In genomic region chr17:57995076-57995956, GRCh38 we compare ENCODE assay signal across 8 cellular contexts. TPM values are rescaled to one million over a fixed set of nuclear protein-coding genes. Genes with fewer than 3 reads are reported as not detected.
DNase-seq lines count a peak whose midpoint lies in the region; ATAC-seq lines count a peak whose summit lies in the region.

No MANE protein-coding gene starts in this region.

- H3K4me1 Mint-ChIP-seq in naive B cell: peaks cover 24 to 37% (median 33%) of the 10 kb centered on the region in 3 donors

- H3K27me3 Mint-ChIP-seq in naive B cell: no peaks in the 10 kb centered on the region

- in situ Hi-C loops in ACHN (cut with HindIII; ENCODE audit: low pct_ligation_motif_present, low pct_unique_long_range_greater_than_20kb, low sequenced_read_pairs): no loop called here

- H3K9me3 Mint-ChIP-seq in naive B cell: no peaks in the 10 kb centered on the region

- no peak overlapping the region for H3K4me3 ChIP-seq in esophagus (ENCODE audit: low read depth in 1 of 2, low read length in 2 of 2)

- H3K4me3 Mint-ChIP-seq in naive B cell: peak overlapping the region in 1 of 8 donors; percentile 42

- H3K27ac Mint-ChIP-seq in naive B cell: peak overlapping the region in 4 of 6 donors; percentile 0 to 74 (median 55)

- H3K36me3 Mint-ChIP-seq in naive B cell: no peaks in the 10 kb centered on the region

- H3K27me3 ChIP-seq in esophagus (ENCODE audit: control insufficient read depth in 1 of 2, insufficient read depth in 2 of 2, low read length in 2 of 2): no peaks in the 10 kb centered on the region

- no peaks in the 10 kb centered on the region for H3K36me3 ChIP-seq in esophagus (ENCODE audit: control insufficient read depth in 2 of 2, insufficient read depth in 2 of 2, low read length in 1 of 2)

- DNase-seq in ACHN (peak; percentile 82), HT-29 (ENCODE audit: low spot score) (peak; percentile 90), NOMO-1 (lab: John Stamatoyannopoulos, UW; ENCODE audit: unreplicated experiment in 2 of 2) (peak; percentile 22 to 69), naive B cell (peak; percentile 39), superior temporal gyrus (ENCODE audit: extremely low spot score) (peak; percentile 89)
- DNase-seq in activated CD8-positive, alpha-beta memory T cell treated with anti-CD3 and anti-CD28 coated beads, Interleukin-2, amount 50 U/mL, for 48 hours: peak; percentile 70

- no peaks in the 10 kb centered on the region for H3K4me1 ChIP-seq in esophagus (ENCODE audit: control insufficient read depth in 2 of 2, insufficient read depth in 2 of 2, low read length in 1 of 2)

- ATAC-seq in GM18517 (IDR thresholded peaks at IDR 0.05; ENCODE audit: unreplicated experiment) (peak; percentile 61), naive B cell (ENCODE audit: low read depth in 2 of 2) (peak; percentile 74 to 79)

- H3K9me3 ChIP-seq in esophagus (ENCODE audit: control insufficient read depth in 2 of 2, insufficient read depth in 1 of 2, low read depth in 1 of 2, low read length in 1 of 2): no peaks in the 10 kb centered on the region

- 26 to 28% methylated on average over 4 of the region's 4 CpGs for WGBS in esophagus, 2 donors

- peak overlapping the region; percentile 38 to 85 for H3K27ac ChIP-seq in esophagus (ENCODE audit: low read depth in 2 of 2, low read length in 1 of 2)

RNA-seq across cellular contexts. Expression of gene VEZF1, which starts 7.3 kb away (rescaled TPM):
- total RNA-seq in HT-29 (2014; rRNA removed; shearing (Covaris generic)): 39.5 and 47.5 TPM in 2 replicates
- 10 to 100 TPM in 1 of 2 donors, 1 to 10 TPM in 1; 8.8 to 10.6 TPM for polyA plus RNA-seq in esophagus
- 10 to 100 TPM; 39.6 to 58.2 (median 50.6) TPM for polyA plus RNA-seq in naive B cell (ENCODE audit: low read depth in 6 of 6)

RNA-seq across cellular contexts. Expression of gene SRSF1, which starts 11.7 kb away (rescaled TPM):
- total RNA-seq in HT-29 (2014; rRNA removed; shearing (Covaris generic)): 404 and 436 TPM in 2 replicates
- polyA plus RNA-seq in esophagus (10 to 100 TPM; 80.7 to 91.7 TPM), naive B cell (ENCODE audit: low read depth in 6 of 6) (10 to 100 TPM; 29.1 to 57.3 (median 41.8) TPM)

RNA-seq across cellular contexts. Expression of gene CUEDC1, which starts 40.1 kb away (rescaled TPM):
- total RNA-seq in HT-29 (2014; rRNA removed; shearing (Covaris generic)): 37.6 and 45.5 TPM in 2 replicates
- 10 to 100 TPM; 19.9 to 31.1 TPM for polyA plus RNA-seq in esophagus
- not detected for polyA plus RNA-seq in naive B cell (ENCODE audit: low read depth in 6 of 6)

Comparison
In these comparisons a context has a peak if more than half of its experiments do, and no peak if none do; other contexts are left out.
1. DNase-seq: peak in every context shown above with its lines; median percentile 90 in HT-29; 89 in superior temporal gyrus; 82 in ACHN; 70 in activated CD8-positive, alpha-beta memory T cell treated with anti-CD3 and anti-CD28 coated beads, Interleukin-2, amount 50 U/mL, for 48 hours; 46 in NOMO-1; 39 in naive B cell.
2. RNA of gene CUEDC1, which starts 40.1 kb away (polyA plus RNA-seq): 19.9 to 31.1 TPM in esophagus; not detected in naive B cell; every median in the first group is over 10 times any median in the second.